ENCODE assay signal across 15 cellular contexts in the genomic region with DNA sequence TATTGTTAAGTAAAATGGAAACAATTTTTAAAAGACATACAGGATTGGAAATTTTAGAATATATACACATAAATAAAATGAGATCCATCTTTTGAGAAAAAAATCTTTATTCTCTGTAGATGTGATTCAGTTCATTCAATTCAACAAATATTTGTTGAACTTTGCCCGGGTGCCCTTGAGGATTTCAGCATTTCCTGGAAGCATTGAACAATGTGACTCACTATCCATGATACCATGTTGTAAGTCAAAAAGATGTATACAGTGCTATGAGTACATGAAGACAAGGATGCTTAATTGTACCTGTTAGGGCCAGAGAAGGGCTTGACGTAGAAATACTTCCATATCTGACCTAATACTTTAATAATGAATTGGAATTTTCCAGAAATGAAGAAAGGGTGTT.
DNase-seq lines count a peak whose midpoint lies in the region; ATAC-seq and TF ChIP-seq lines count a peak whose summit lies in the region.
"Had no signal": no experiment of that assay in that cellular context is flagged by ENCODE, and none has a peak within 500 bp of the region (broad histone marks: within the 10 kb centered on the region; RNA-seq: fewer than 3 reads in every experiment).

No MANE protein-coding gene starts in this region.

- peak overlapping the region; percentile 46 for H3K4me2 ChIP-seq in skeletal muscle satellite cell (ENCODE audit: low read length)
- H3K4me2 ChIP-seq: SK-N-SH had no signal

- ATAC-seq in HG02884 (IDR thresholded peaks at IDR 0.05; ENCODE audit: unreplicated experiment), result no peak
- ATAC-seq: CD8-positive, alpha-beta T cell; HCT116; K562; Right ventricle myocardium inferior had no signal

- H3K4me1 ChIP-seq in skeletal muscle satellite cell (ENCODE audit: control insufficient read depth, insufficient read depth, low read length), result peaks cover 27% of the 10 kb centered on the region
- H3K4me1 ChIP-seq in right atrium auricular region, result no peaks in the 10 kb centered on the region
- H3K4me1 ChIP-seq in suprapubic skin, result no peaks in the 10 kb centered on the region

- TF ChIP-seq POLR2A in suprapubic skin (IDR thresholded peaks at IDR 0.05), result no peak

- H3K36me3 ChIP-seq in skeletal muscle satellite cell (ENCODE audit: insufficient read depth, low read length) (no peaks in the 10 kb centered on the region), right atrium auricular region (no peaks in the 10 kb centered on the region), suprapubic skin (no peaks in the 10 kb centered on the region)

- no peak overlapping the region for H3K27ac ChIP-seq in right atrium auricular region
- no peak overlapping the region for H3K27ac ChIP-seq in suprapubic skin

- H3K27me3 ChIP-seq in skeletal muscle satellite cell (ENCODE audit: control insufficient read depth, insufficient read depth, low read length) (no peaks in the 10 kb centered on the region), right atrium auricular region (no peaks in the 10 kb centered on the region), suprapubic skin (no peaks in the 10 kb centered on the region)

- 90% methylated on average over 2 of the region's 2 CpGs for whole genome bisulfite sequencing in suprapubic skin

- DNase-seq in HCEC 1CT, result peak; percentile 55
- peak; percentile 23 for DNase-seq in amniotic epithelial cell (ENCODE audit: low read depth)
- DNase-seq in fibroblast of mammary gland (ENCODE audit: low read depth), result peak; percentile 65
- no peak for DNase-seq in right atrium auricular region (ENCODE audit: low spot score)
- no peak for DNase-seq in suprapubic skin (ENCODE audit: low spot score in 2 of 2)
- DNase-seq: CD8-positive, alpha-beta T cell; NCI-H1105; NCI-H1694 treated with DMSO at 0.1 percent for 48 hours; NCI-H69; SK-N-SH had no signal

- no peak overlapping the region for H3K4me3 ChIP-seq in fibroblast of mammary gland (ENCODE audit: control insufficient read depth, low read depth, low read length)
- H3K4me3 ChIP-seq in skeletal muscle satellite cell (ENCODE audit: low read length), result no peak overlapping the region
- no peak overlapping the region for H3K4me3 ChIP-seq in right atrium auricular region
- no peak overlapping the region for H3K4me3 ChIP-seq in suprapubic skin
- H3K4me3 ChIP-seq: K562 had no signal

- TF ChIP-seq CTCF in fibroblast of mammary gland (conservative IDR thresholded peaks at IDR 0.05; ENCODE audit: control insufficient read depth, insufficient read depth, low read depth, low read length) (no peak), right atrium auricular region (IDR thresholded peaks at IDR 0.05) (no peak), suprapubic skin (IDR thresholded peaks at IDR 0.05) (no peak)

- no peak overlapping the region for H3K9ac ChIP-seq in skeletal muscle satellite cell (ENCODE audit: low read depth, low read length)
- H3K9ac ChIP-seq: SK-N-SH had no signal

- TF ChIP-seq EP300 in suprapubic skin (IDR thresholded peaks at IDR 0.05), result no peak

- no peaks in the 10 kb centered on the region for H3K9me3 ChIP-seq in skeletal muscle satellite cell (replicated peaks; ENCODE audit: low read length)
- no peaks in the 10 kb centered on the region for H3K9me3 ChIP-seq in right atrium auricular region
- H3K9me3 ChIP-seq in suprapubic skin, result no peaks in the 10 kb centered on the region
- H3K9me3 ChIP-seq: SK-N-SH had no signal

Comparison
In these comparisons a context has a peak if more than half of its experiments do, and no peak if none do; other contexts are left out.
1. DNase-seq: peak in HCEC 1CT (single experiment), amniotic epithelial cell (single experiment) and fibroblast of mammary gland (single experiment); none in right atrium auricular region (single experiment) and suprapubic skin (0 of 2).